ENCODE assay signal across 9 cellular contexts in genomic region chr3:87793322-87793877, GRCh38. TPM values are rescaled to one million over a fixed set of nuclear protein-coding genes. Genes with fewer than 3 reads are reported as not detected.
A peak's percentile ranks its signal among the peaks of the same experiment; 100 is the strongest.
DNase-seq lines count a peak whose midpoint lies in the region; ATAC-seq and TF ChIP-seq lines count a peak whose summit lies in the region.
"Had no signal": no experiment of that assay in that cellular context is flagged by ENCODE, and none has a peak within 500 bp of the region (broad histone marks: within the 10 kb centered on the region; RNA-seq: fewer than 3 reads in every experiment).

No MANE protein-coding gene starts in this region.

- BruUV-seq in mammary epithelial cell (replicated peaks; lab: Mats Ljungman, UMichigan): no TSS peak

- H2AFZ ChIP-seq in mammary epithelial cell (ENCODE audit: low read depth, low read length): peak overlapping the region; percentile 46

- in situ Hi-C loops in mammary epithelial cell (cut with MboI; ENCODE audit: low sequenced_read_pairs in 2 of 2): no loop called here

- H3K9me3 Mint-ChIP-seq in activated naive CD4-positive, alpha-beta T cell treated with anti-CD3 and anti-CD28 coated beads, Interleukin-2, amount 50 U/mL, for 24 hours: peaks cover 3% of the 10 kb centered on the region

- TF ChIP-seq CTCF in mammary epithelial cell (conservative IDR thresholded peaks at IDR 0.05 in 1 of 2, IDR thresholded peaks at IDR 0.05 in 1 of 2; ENCODE audit: extremely low read depth in 1 of 2, insufficient read depth in 1 of 2, low read depth in 1 of 2, low read length in 2 of 2) (no peak), upper lobe of right lung (IDR thresholded peaks at IDR 0.05) (no peak)

- 16% methylated on average over 14 of the region's 19 CpGs for WGBS in mammary epithelial cell (ENCODE audit: low coverage, missing lambda C conversion rate)

- H3K4me3 Mint-ChIP-seq in activated naive CD4-positive, alpha-beta T cell treated with anti-CD3 and anti-CD28 coated beads, Interleukin-2, amount 50 U/mL, for 24 hours: peak overlapping the region; percentile 47

- no peaks in the 10 kb centered on the region for H3K79me2 ChIP-seq in mammary epithelial cell (ENCODE audit: insufficient read depth, low read length)

- H3K27me3 ChIP-seq in mammary epithelial cell (ENCODE audit: insufficient read depth, low read length) (peaks cover 28% of the 10 kb centered on the region), mononuclear cell (ENCODE audit: insufficient read depth, low read length) (peaks cover 20% of the 10 kb centered on the region), upper lobe of right lung (peaks cover 48% of the 10 kb centered on the region)

- H3K4me1 Mint-ChIP-seq in activated naive CD4-positive, alpha-beta T cell treated with anti-CD3 and anti-CD28 coated beads, Interleukin-2, amount 50 U/mL, for 24 hours: peaks cover 29% of the 10 kb centered on the region

- no peak overlapping the region for H3K9ac ChIP-seq in mammary epithelial cell (ENCODE audit: insufficient read depth, low read length)

- H4K20me1 ChIP-seq in mammary epithelial cell (ENCODE audit: insufficient read depth, low read length): no peaks in the 10 kb centered on the region

- ATAC-seq in upper lobe of right lung (no peak), GM18520 (IDR thresholded peaks at IDR 0.05; ENCODE audit: unreplicated experiment) (no peak)

- dilution Hi-C loops in mammary epithelial cell (cut with HindIII; ENCODE audit: low sequenced_read_pairs): no loop called here

- H3K27ac Mint-ChIP-seq in activated naive CD4-positive, alpha-beta T cell treated with anti-CD3 and anti-CD28 coated beads, Interleukin-2, amount 50 U/mL, for 24 hours: no peak overlapping the region

- H3K27ac ChIP-seq in mammary epithelial cell (ENCODE audit: insufficient read depth, low read depth, low read length): no peak overlapping the region
- no peak overlapping the region for H3K27ac ChIP-seq in upper lobe of right lung

- CTCF ChIA-PET in mammary epithelial cell (lab: Charles Lee; ENCODE audit: low non-redundant PET): no interaction called here

- H3K36me3 ChIP-seq in mammary epithelial cell (ENCODE audit: insufficient read depth, low read length) (no peaks in the 10 kb centered on the region), upper lobe of right lung (no peaks in the 10 kb centered on the region)

- no peaks in the 10 kb centered on the region for H3K9me3 ChIP-seq in mammary epithelial cell (replicated peaks; ENCODE audit: insufficient read depth, low read length)
- H3K9me3 ChIP-seq in mononuclear cell (ENCODE audit: low read depth, low read length): no peaks in the 10 kb centered on the region
- no peaks in the 10 kb centered on the region for H3K9me3 ChIP-seq in upper lobe of right lung

- intact Hi-C loops in mammary epithelial cell (cut with micrococcal nuclease): no loop called here
- intact Hi-C loops in upper lobe of right lung (cut with DNase I): no loop called here

- no peak for DNase-seq in activated naive CD4-positive, alpha-beta T cell (lab: John Stamatoyannopoulos, UW)
- DNase-seq in mammary epithelial cell (no peak), upper lobe of right lung (no peak), NK-92 (lab: John Stamatoyannopoulos, UW; ENCODE audit: unreplicated experiment) (no peak)
- DNase-seq in activated CD4-positive, CD25-positive, alpha-beta regulatory T cell treated with anti-CD3 and anti-CD28 coated beads, Interleukin-2, amount 50 U/mL, for 72 hours: no peak
- DNase-seq: MV-4-11 had no signal

- H3K4me1 ChIP-seq in mammary epithelial cell (ENCODE audit: insufficient read depth, low read length): peaks cover 6% of the 10 kb centered on the region
- H3K4me1 ChIP-seq in mononuclear cell (ENCODE audit: insufficient read depth, low read length): peaks cover 37% of the 10 kb centered on the region
- H3K4me1 ChIP-seq in upper lobe of right lung: peaks cover 5% of the 10 kb centered on the region

- no peaks in the 10 kb centered on the region for H3K36me3 Mint-ChIP-seq in activated naive CD4-positive, alpha-beta T cell treated with anti-CD3 and anti-CD28 coated beads, Interleukin-2, amount 50 U/mL, for 24 hours

- H3K4me3 ChIP-seq in mammary epithelial cell (replicated peaks in 1 of 3; ENCODE audit: insufficient read depth in 1 of 3, low read depth in 2 of 3, low read length in 3 of 3) (no peak overlapping the region), mononuclear cell (ENCODE audit: low read length) (peak overlapping the region; percentile 32), upper lobe of right lung (peak overlapping the region; percentile 42)

- peaks cover 66% of the 10 kb centered on the region for H3K27me3 Mint-ChIP-seq in activated naive CD4-positive, alpha-beta T cell treated with anti-CD3 and anti-CD28 coated beads, Interleukin-2, amount 50 U/mL, for 24 hours

- H3K4me2 ChIP-seq in mammary epithelial cell (ENCODE audit: insufficient read depth, low read depth, low read length): peak overlapping the region; percentile 71

RNA-seq across cellular contexts. Expression of gene HTR1F, which starts 0.9 kb away (rescaled TPM):
- total RNA-seq in mammary epithelial cell (not detected), mononuclear cell (0.10 TPM), upper lobe of right lung (0.61 TPM)
- polyA plus RNA-seq in mammary epithelial cell: not detected
- polyA minus RNA-seq in mammary epithelial cell: not detected

Comparison
In these comparisons a context has a peak if more than half of its experiments do, and no peak if none do; other contexts are left out.
1. H3K4me3 ChIP-seq: peak in mononuclear cell (single experiment) and upper lobe of right lung (single experiment); none in mammary epithelial cell (0 of 3).